ENCODE assay signal across 26 cellular contexts in the genomic region with DNA sequence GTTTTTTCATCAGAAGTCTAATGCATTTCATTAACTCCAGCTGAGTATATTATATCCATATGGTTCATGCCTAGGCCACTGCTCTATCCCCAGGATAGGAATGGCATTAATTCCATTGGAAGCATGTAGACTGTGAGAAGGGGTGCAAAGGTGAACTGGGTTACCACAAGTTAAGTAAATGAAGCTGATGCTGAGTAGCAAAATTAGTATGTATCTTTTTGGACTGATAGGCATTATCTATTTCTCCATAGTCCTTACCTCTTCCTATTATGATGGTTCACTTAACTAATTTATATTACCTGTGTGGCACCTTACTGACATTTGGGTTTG.
"Had no signal": no experiment of that assay in that cellular context is flagged by ENCODE, and none has a peak within 500 bp of the region (broad histone marks: within the 10 kb centered on the region; RNA-seq: fewer than 3 reads in every experiment).

No MANE protein-coding gene starts in this region.

- H3K9me3 ChIP-seq: ascending aorta had no signal

- DNase-seq: activated CD4-positive, alpha-beta memory T cell treated with anti-CD3 and anti-CD28 coated beads, Interleukin-2, amount 10 ng/mL, durations not matched to agents 7 days and 5 days; activated CD4-positive, alpha-beta T cell treated with anti-CD3 and anti-CD28 coated beads for 1 hour; activated CD4-positive, alpha-beta T cell treated with anti-CD3 and anti-CD28 coated beads for 4 hours; activated CD4-positive, alpha-beta T cell treated with anti-CD3 and anti-CD28 coated beads, Interleukin-2, amount 10 ng/mL, durations not matched to agents 7 days and 5 days; activated CD4-positive, alpha-beta T cell treated with anti-CD3 and anti-CD28 coated beads, Interleukin-2, amount 50 U/mL, for 4 hours; activated CD4-positive, CD25-positive, alpha-beta regulatory T cell; activated CD8-positive, alpha-beta memory T cell treated with anti-CD3 and anti-CD28 coated beads, Interleukin-2, amount 50 U/mL, for 48 hours; activated gamma-delta T cell; activated naive CD4-positive, alpha-beta T cell; activated naive CD4-positive, alpha-beta T cell treated with anti-CD3 and anti-CD28 coated beads, Interleukin-2, amount 10 ng/mL, durations not matched to agents 7 days and 5 days; activated naive CD8-positive, alpha-beta T cell treated with anti-CD3 and anti-CD28 coated beads, Interleukin-2, amount 10 ng/mL, durations not matched to agents 7 days and 5 days; activated T-cell treated with anti-CD3 and anti-CD28 coated beads for 4 hours; activated T-cell treated with anti-CD3 and anti-CD28 coated beads, Interleukin-2, amount 50 U/mL, for 24 hours; activated T-cell treated with anti-CD3 and anti-CD28 coated beads, Interleukin-2, amount 50 U/mL, for 72 hours; dorsolateral prefrontal cortex; effector memory CD4-positive, alpha-beta T cell; endodermal cell; foreskin fibroblast; head of caudate nucleus; T-helper 17 cell; T1000 had no signal

- H3K4me3 ChIP-seq: ascending aorta, coronary artery, dorsolateral prefrontal cortex had no signal

- ATAC-seq: activated naive CD4-positive, alpha-beta T cell treated with anti-CD3 and anti-CD28 coated beads, Interleukin-2, amount 50 U/mL, for 72 hours; activated T-cell treated with anti-CD3 and anti-CD28 coated beads, Interleukin-2, amount 50 U/mL, for 72 hours; esophagus mucosa; T-helper 17 cell had no signal

- H3K36me3 ChIP-seq: ascending aorta had no signal

- FAIRE-seq: bronchial epithelial cell had no signal

- H3K27me3 ChIP-seq: ascending aorta, dorsolateral prefrontal cortex had no signal

- H3K27ac ChIP-seq: ascending aorta, coronary artery, dorsolateral prefrontal cortex had no signal
